24 cellular contexts compared by ENCODE assay signal in the genomic region with DNA sequence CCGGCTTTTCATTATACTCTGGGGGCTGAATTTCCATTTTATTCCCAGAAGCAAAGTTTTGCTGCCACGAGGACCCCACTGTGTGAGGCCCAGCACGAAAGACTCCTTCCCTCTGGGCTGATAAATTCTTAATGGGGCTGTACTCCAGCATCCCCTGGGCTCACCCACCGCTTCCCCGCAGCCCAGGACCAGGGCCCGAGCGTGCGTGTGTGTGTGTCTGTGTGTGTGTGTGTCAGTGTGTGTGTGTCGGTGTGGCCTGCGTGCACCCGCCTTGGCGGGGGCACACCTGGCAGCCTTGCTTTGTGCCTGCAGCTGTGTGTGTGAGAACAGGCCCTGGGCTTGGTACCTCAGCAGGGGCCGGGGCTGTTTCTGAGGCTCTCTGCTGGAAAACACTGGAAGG.
"Had no signal": no experiment of that assay in that cellular context is flagged by ENCODE, and none has a peak within 500 bp of the region (broad histone marks: within the 10 kb centered on the region; RNA-seq: fewer than 3 reads in every experiment).

No MANE protein-coding gene starts in this region.

- H3K9me3 Mint-ChIP-seq: dendritic cell treated with granulocyte-macrophage colony-stimulating factor and Interleukin-4, amounts not matched to agents 40 ng/mL and 50 ng/mL, for 4 days; nephron progenitor cell; stimulated activated memory B cell treated with anti-CD40 and anti-IgM and Interleukin-4, amounts not matched to agents 10 μg/mL and 1 μg/mL and 100 μg/mL, for 72 hours; stimulated activated naive CD8-positive, alpha-beta T cell treated with anti-CD3 and anti-CD28 coated beads, Interleukin-15, Interleukin-2, amounts not matched to agents 100 ng/mL and 50 ng/mL, for 24 hours had no signal

- H3K4me3 ChIP-seq: heart left ventricle, pancreas, prostate gland, spleen, tibial artery, upper lobe of left lung, uterus had no signal

- FAIRE-seq: colon, endothelial cell of umbilical vein, islet of Langerhans, pancreas had no signal

- H3K36me3 ChIP-seq: heart left ventricle, pancreas, prostate gland, spleen, tibial artery, upper lobe of left lung, uterus had no signal

- H3K27me3 Mint-ChIP-seq: stimulated activated naive CD8-positive, alpha-beta T cell treated with anti-CD3 and anti-CD28 coated beads, Interleukin-15, Interleukin-2, amounts not matched to agents 100 ng/mL and 50 ng/mL, for 24 hours had no signal

- DNase-seq: erythroblast; foreskin keratinocyte; heart left ventricle; hypothalamus; kidney glomerular epithelial cell; mesendoderm; naive thymus-derived CD4-positive, alpha-beta T cell; nephron progenitor cell; occipital lobe; pancreas; spleen; stimulated activated CD4-positive, alpha-beta T cell treated with anti-CD3 and anti-CD28 coated beads, Interleukin-15, amount 100 ng/mL, for 24 hours; stimulated activated CD4-positive, alpha-beta T cell treated with anti-CD3 and anti-CD28 coated beads, Interleukin-1b, Interleukin-23, amount 100 ng/mL, for 48 hours; stimulated activated CD4-positive, alpha-beta T cell treated with anti-CD3 and anti-CD28 coated beads, Interleukin-4, amount 100 ng/mL, for 24 hours; tibial artery; upper lobe of left lung; uterus had no signal

- H3K4me3 Mint-ChIP-seq: dendritic cell treated with granulocyte-macrophage colony-stimulating factor and Interleukin-4, amounts not matched to agents 40 ng/mL and 50 ng/mL, for 4 days; naive thymus-derived CD4-positive, alpha-beta T cell; nephron progenitor cell; stimulated activated memory B cell treated with anti-CD40 and anti-IgM and Interleukin-4, amounts not matched to agents 10 μg/mL and 1 μg/mL and 100 μg/mL, for 72 hours; stimulated activated naive CD8-positive, alpha-beta T cell treated with anti-CD3 and anti-CD28 coated beads, Interleukin-15, Interleukin-2, amounts not matched to agents 100 ng/mL and 50 ng/mL, for 24 hours had no signal

- H3K9me3 ChIP-seq: heart left ventricle, pancreas, prostate gland, spleen, tibial artery, upper lobe of left lung, uterus had no signal

- H3K36me3 Mint-ChIP-seq: naive thymus-derived CD4-positive, alpha-beta T cell; stimulated activated memory B cell treated with anti-CD40 and anti-IgM and Interleukin-4, amounts not matched to agents 10 μg/mL and 1 μg/mL and 100 μg/mL, for 72 hours had no signal

- H3K27ac ChIP-seq: foreskin keratinocyte, heart left ventricle, pancreas, prostate gland, spleen, tibial artery, upper lobe of left lung, uterus had no signal

- H3K27ac Mint-ChIP-seq: dendritic cell treated with granulocyte-macrophage colony-stimulating factor and Interleukin-4, amounts not matched to agents 40 ng/mL and 50 ng/mL, for 4 days; naive thymus-derived CD4-positive, alpha-beta T cell; nephron progenitor cell; stimulated activated memory B cell treated with anti-CD40 and anti-IgM and Interleukin-4, amounts not matched to agents 10 μg/mL and 1 μg/mL and 100 μg/mL, for 72 hours; stimulated activated naive CD8-positive, alpha-beta T cell treated with anti-CD3 and anti-CD28 coated beads, Interleukin-15, Interleukin-2, amounts not matched to agents 100 ng/mL and 50 ng/mL, for 24 hours had no signal

- H3K27me3 ChIP-seq: heart left ventricle, pancreas, spleen, tibial artery, upper lobe of left lung, uterus had no signal

- H3K4me1 Mint-ChIP-seq: stimulated activated memory B cell treated with anti-CD40 and anti-IgM and Interleukin-4, amounts not matched to agents 10 μg/mL and 1 μg/mL and 100 μg/mL, for 72 hours had no signal
